Comparison of ENCODE assay signal across 8 cellular contexts in genomic region chr15:81000626-81001179, GRCh38. TPM values are rescaled to one million over a fixed set of nuclear protein-coding genes. Genes with fewer than 3 reads are reported as not detected.
DNase-seq lines count a peak whose midpoint lies in the region; ATAC-seq and TF ChIP-seq lines count a peak whose summit lies in the region.

TLNRD1 (plus strand) TSS chr15:81000923; CDS start chr15:81002272, 1,349 bp downstream.

- POLR2A ChIA-PET in activated CD8-positive, alpha-beta T cell treated with anti-CD3 and anti-CD28 coated beads for 36 hours (lab: Charles Lee): interaction anchor here (0.8 to 4.0 kb wide), 9 partner anchors 9 to 305 kb away, joined by 3 to 29 read pairs (median 7); partner anchors contain the start of genes ABHD17C and MESD

- DNase-seq in CD4-positive, CD25-positive, alpha-beta regulatory T cell: peak; percentile 77 to 97 (median 85)
- DNase-seq in HK-2 (ENCODE audit: unreplicated experiment) (peak; percentile 79), NCI-H82 treated with DMSO at 0.1 percent for 48 hours (lab: John Stamatoyannopoulos, UW; ENCODE audit: unreplicated experiment) (peak; percentile 76), ecto neural progenitor cell (ENCODE audit: low spot score) (peak; percentile 88), lower lobe of right lung (peak; percentile 93)
- peak; percentile 91 for DNase-seq in activated CD8-positive, alpha-beta T cell treated with anti-CD3 and anti-CD28 coated beads for 36 hours
- peak; percentile 46 to 64 (median 61) for DNase-seq in stimulated activated CD4-positive, alpha-beta T cell treated with anti-CD3 and anti-CD28 coated beads, TNF-alpha, amount 100 ng/mL, for 1 hour (ENCODE audit: low read depth in 3 of 3, low spot score in 1 of 3)

- peak within 1 kb of the TSS; percentile 95 to 99 (median 98) for H3K27ac Mint-ChIP-seq in CD4-positive, CD25-positive, alpha-beta regulatory T cell
- peak within 1 kb of the TSS; percentile 98 for H3K27ac Mint-ChIP-seq in activated CD8-positive, alpha-beta T cell treated with anti-CD3 and anti-CD28 coated beads for 36 hours

- peaks cover 36 to 65% (median 45%) of the 10 kb centered on the region in 4 donors for H3K4me1 Mint-ChIP-seq in CD4-positive, CD25-positive, alpha-beta regulatory T cell
- peaks cover 49% of the 10 kb centered on the region for H3K4me1 Mint-ChIP-seq in activated CD8-positive, alpha-beta T cell treated with anti-CD3 and anti-CD28 coated beads for 36 hours (ENCODE audit: low read depth)

- H3K4me3 ChIP-seq in CD4-positive, CD25-positive, alpha-beta regulatory T cell (ENCODE audit: low read depth, low read length): peak within 1 kb of the TSS; percentile 88
- peak within 1 kb of the TSS; percentile 93 for H3K4me3 ChIP-seq in lower lobe of right lung

- peaks cover 54% of the 10 kb centered on the region for H3K4me1 ChIP-seq in CD4-positive, CD25-positive, alpha-beta regulatory T cell (ENCODE audit: control insufficient read depth, insufficient read depth, low read length, poor library complexity, severe bottlenecking)
- peaks cover 43% of the 10 kb centered on the region for H3K4me1 ChIP-seq in lower lobe of right lung

- H3K36me3 ChIP-seq in CD4-positive, CD25-positive, alpha-beta regulatory T cell (ENCODE audit: control insufficient read depth, insufficient read depth, low read length): peaks cover 3% of the 10 kb centered on the region
- peaks cover 23% of the 10 kb centered on the region for H3K36me3 ChIP-seq in lower lobe of right lung

- peak within 1 kb of the TSS; percentile 98 for H3K4me3 Mint-ChIP-seq in CD4-positive, CD25-positive, alpha-beta regulatory T cell
- peak within 1 kb of the TSS; percentile 94 for H3K4me3 Mint-ChIP-seq in activated CD8-positive, alpha-beta T cell treated with anti-CD3 and anti-CD28 coated beads for 36 hours

- peak; percentile 72 to 73 for ATAC-seq in CD4-positive, CD25-positive, alpha-beta regulatory T cell (ENCODE audit: low read depth in 2 of 2)
- peak; percentile 50 for ATAC-seq in GM19452 (IDR thresholded peaks at IDR 0.05; ENCODE audit: unreplicated experiment)
- ATAC-seq in activated CD8-positive, alpha-beta T cell treated with anti-CD3 and anti-CD28 coated beads for 36 hours: peak; percentile 69
- ATAC-seq in lower lobe of right lung: peak; percentile 90 to 92

- H3K36me3 Mint-ChIP-seq in CD4-positive, CD25-positive, alpha-beta regulatory T cell: peaks cover 7% of the 10 kb centered on the region
- peaks cover 21% of the 10 kb centered on the region for H3K36me3 Mint-ChIP-seq in activated CD8-positive, alpha-beta T cell treated with anti-CD3 and anti-CD28 coated beads for 36 hours (ENCODE audit: low read depth)

- no peaks in the 10 kb centered on the region for H3K27me3 Mint-ChIP-seq in CD4-positive, CD25-positive, alpha-beta regulatory T cell
- H3K27me3 Mint-ChIP-seq in activated CD8-positive, alpha-beta T cell treated with anti-CD3 and anti-CD28 coated beads for 36 hours: no peaks in the 10 kb centered on the region

- H3K27me3 ChIP-seq in CD4-positive, CD25-positive, alpha-beta regulatory T cell (ENCODE audit: control insufficient read depth, insufficient read depth, low read length): no peaks in the 10 kb centered on the region
- no peaks in the 10 kb centered on the region for H3K27me3 ChIP-seq in lower lobe of right lung (ENCODE audit: low read depth)

- intact Hi-C loops in activated CD8-positive, alpha-beta T cell treated with anti-CD3 and anti-CD28 coated beads for 36 hours (cut with micrococcal nuclease): no loop called here
- intact Hi-C loops in lower lobe of right lung (cut with DNase I): loop anchor here (10.0 kb wide), 1 partner anchor 94 kb away; no protein-coding TSS in a partner anchor

- CTCF ChIA-PET in activated CD8-positive, alpha-beta T cell treated with anti-CD3 and anti-CD28 coated beads for 36 hours (lab: Charles Lee): interaction anchor here (1.0 to 6.4 kb wide), 2 partner anchors 10 to 265 kb away, joined by 5 to 36 read pairs; no protein-coding TSS in a partner anchor

- peaks cover 0 to 3% of the 10 kb centered on the region in 2 experiments for H3K9me3 ChIP-seq in CD4-positive, CD25-positive, alpha-beta regulatory T cell (ENCODE audit: control insufficient read depth in 2 of 2, low read length in 2 of 2)
- H3K9me3 ChIP-seq in lower lobe of right lung: no peaks in the 10 kb centered on the region

- H3K27ac ChIP-seq in CD4-positive, CD25-positive, alpha-beta regulatory T cell (ENCODE audit: insufficient read depth, low read length, poor library complexity, severe bottlenecking): peak within 1 kb of the TSS; percentile 93
- peak within 1 kb of the TSS; percentile 99 for H3K27ac ChIP-seq in lower lobe of right lung

- TF ChIP-seq CTCF in activated CD8-positive, alpha-beta T cell treated with anti-CD3 and anti-CD28 coated beads for 36 hours (IDR thresholded peaks at IDR 0.05): no peak
- no peak for TF ChIP-seq CTCF in lower lobe of right lung (IDR thresholded peaks at IDR 0.05)

- peaks cover 0 to 8% (median 0%) of the 10 kb centered on the region in 7 donors for H3K9me3 Mint-ChIP-seq in CD4-positive, CD25-positive, alpha-beta regulatory T cell
- peaks cover 5% of the 10 kb centered on the region for H3K9me3 Mint-ChIP-seq in activated CD8-positive, alpha-beta T cell treated with anti-CD3 and anti-CD28 coated beads for 36 hours

RNA-seq across cellular contexts. Expression of gene TLNRD1, which starts in this region (rescaled TPM):
- 17.7 TPM for total RNA-seq in CD4-positive, CD25-positive, alpha-beta regulatory T cell
- 1 to 10 TPM; 3.1 to 5.7 (median 4.5) TPM for polyA plus RNA-seq in CD4-positive, CD25-positive, alpha-beta regulatory T cell
- total RNA-seq in activated CD8-positive, alpha-beta T cell treated with anti-CD3 and anti-CD28 coated beads for 36 hours: 10 to 100 TPM; 19.3 to 20.1 TPM
- total RNA-seq in lower lobe of right lung: 24.7 TPM

Comparison
In these comparisons a context has a peak if more than half of its experiments do, and no peak if none do; other contexts are left out.
1. Peak in every context shown above with its lines: DNase-seq, ATAC-seq, H3K4me3 ChIP-seq and H3K27ac ChIP-seq.